In the genomic region with DNA sequence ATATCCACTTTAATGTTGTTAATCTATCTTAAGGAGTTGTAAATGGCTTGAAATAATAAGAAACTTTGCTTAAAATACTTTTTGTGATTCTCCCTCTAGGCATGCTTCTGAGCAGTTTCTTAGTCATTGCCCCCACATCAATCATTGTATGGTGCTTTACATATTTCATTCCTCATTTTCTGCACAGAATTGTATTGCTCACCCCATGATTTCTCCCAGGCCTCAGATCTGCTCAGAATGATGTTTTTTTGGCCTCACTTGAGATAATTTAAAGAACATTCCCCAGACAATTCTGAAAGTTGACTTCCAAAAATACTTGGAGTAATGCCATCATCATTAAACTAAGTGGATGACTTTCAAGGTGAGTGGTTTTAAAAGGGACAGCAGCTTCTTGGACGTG, we compare ENCODE assay signal across 1 cellular context.
A peak's percentile ranks its signal among the peaks of the same experiment; 100 is the strongest.
TF ChIP-seq lines count a peak whose summit lies in the region.

No MANE protein-coding gene starts in this region.

TF ChIP-seq in HEK293, 187 proteins besides CTCF, POLR2A, EP300 and RAD21 (continued from another document):
- TF ChIP-seq, protein P1, sequence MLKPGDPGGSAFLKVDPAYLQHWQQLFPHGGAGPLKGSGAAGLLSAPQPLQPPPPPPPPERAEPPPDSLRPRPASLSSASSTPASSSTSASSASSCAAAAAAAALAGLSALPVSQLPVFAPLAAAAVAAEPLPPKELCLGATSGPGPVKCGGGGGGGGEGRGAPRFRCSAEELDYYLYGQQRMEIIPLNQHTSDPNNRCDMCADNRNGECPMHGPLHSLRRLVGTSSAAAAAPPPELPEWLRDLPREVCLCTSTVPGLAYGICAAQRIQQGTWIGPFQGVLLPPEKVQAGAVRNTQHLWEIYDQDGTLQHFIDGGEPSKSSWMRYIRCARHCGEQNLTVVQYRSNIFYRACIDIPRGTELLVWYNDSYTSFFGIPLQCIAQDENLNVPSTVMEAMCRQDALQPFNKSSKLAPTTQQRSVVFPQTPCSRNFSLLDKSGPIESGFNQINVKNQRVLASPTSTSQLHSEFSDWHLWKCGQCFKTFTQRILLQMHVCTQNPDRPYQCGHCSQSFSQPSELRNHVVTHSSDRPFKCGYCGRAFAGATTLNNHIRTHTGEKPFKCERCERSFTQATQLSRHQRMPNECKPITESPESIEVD (tag by site-specific recombination; IDR thresholded peaks at IDR 0.05), result peak; percentile 63
- TF ChIP-seq, protein P2, sequence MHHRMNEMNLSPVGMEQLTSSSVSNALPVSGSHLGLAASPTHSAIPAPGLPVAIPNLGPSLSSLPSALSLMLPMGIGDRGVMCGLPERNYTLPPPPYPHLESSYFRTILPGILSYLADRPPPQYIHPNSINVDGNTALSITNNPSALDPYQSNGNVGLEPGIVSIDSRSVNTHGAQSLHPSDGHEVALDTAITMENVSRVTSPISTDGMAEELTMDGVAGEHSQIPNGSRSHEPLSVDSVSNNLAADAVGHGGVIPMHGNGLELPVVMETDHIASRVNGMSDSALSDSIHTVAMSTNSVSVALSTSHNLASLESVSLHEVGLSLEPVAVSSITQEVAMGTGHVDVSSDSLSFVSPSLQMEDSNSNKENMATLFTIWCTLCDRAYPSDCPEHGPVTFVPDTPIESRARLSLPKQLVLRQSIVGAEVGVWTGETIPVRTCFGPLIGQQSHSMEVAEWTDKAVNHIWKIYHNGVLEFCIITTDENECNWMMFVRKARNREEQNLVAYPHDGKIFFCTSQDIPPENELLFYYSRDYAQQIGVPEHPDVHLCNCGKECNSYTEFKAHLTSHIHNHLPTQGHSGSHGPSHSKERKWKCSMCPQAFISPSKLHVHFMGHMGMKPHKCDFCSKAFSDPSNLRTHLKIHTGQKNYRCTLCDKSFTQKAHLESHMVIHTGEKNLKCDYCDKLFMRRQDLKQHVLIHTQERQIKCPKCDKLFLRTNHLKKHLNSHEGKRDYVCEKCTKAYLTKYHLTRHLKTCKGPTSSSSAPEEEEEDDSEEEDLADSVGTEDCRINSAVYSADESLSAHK (tag by site-specific recombination; IDR thresholded peaks at IDR 0.05), result 0 out of 2 replicates have a peak, but pooled peaks have one; percentile 35
- no peak for TF ChIP-seq ZIC2 (tag by site-specific recombination; IDR thresholded peaks at IDR 0.05)
- no peak for TF ChIP-seq ZNF239 (tag by site-specific recombination; IDR thresholded peaks at IDR 0.05)
